In the genomic region with DNA sequence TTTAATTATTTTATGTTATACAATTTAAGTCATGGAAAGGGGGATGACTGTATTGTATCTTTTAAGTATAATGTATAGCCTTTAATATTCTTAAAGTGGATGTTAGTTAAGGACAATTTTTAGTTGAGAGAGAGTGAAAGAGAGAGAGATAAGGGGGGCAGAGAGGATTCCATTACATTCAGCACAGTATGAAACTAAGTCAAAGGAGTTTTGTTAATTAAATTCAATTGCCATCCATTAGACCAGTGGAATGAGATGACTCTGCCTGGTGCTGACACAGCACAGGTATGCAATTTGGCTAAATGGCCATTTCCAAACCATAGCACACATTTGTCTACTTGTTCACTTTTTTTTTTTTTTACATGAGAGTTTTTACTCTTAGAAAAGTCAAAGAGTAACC, we compare ENCODE assay signal across 26 cellular contexts.
"Had no signal": no experiment of that assay in that cellular context is flagged by ENCODE, and none has a peak within 500 bp of the region (broad histone marks: within the 10 kb centered on the region; RNA-seq: fewer than 3 reads in every experiment).

No MANE protein-coding gene starts in this region.

- H3K4me2 ChIP-seq: KMS-11 had no signal

- DNase-seq: activated CD4-positive, alpha-beta T cell treated with anti-CD3 and anti-CD28 coated beads for 48 hours; activated CD4-positive, alpha-beta T cell treated with anti-CD3 and anti-CD28 coated beads, Interleukin-2, amount 50 U/mL, for 4 hours; activated CD4-positive, CD25-positive, alpha-beta regulatory T cell treated with anti-CD3 and anti-CD28 coated beads, Interleukin-2, amount 50 U/mL, for 72 hours; activated CD8-positive, alpha-beta memory T cell treated with anti-CD3 and anti-CD28 coated beads, Interleukin-2, amount 50 U/mL, for 48 hours; activated CD8-positive, alpha-beta T cell treated with anti-CD3 and anti-CD28 coated beads, Interleukin-2, amount 10 ng/mL, durations not matched to agents 7 days and 5 days; activated naive CD4-positive, alpha-beta T cell treated with anti-CD3 and anti-CD28 coated beads, Interleukin-2, amount 50 U/mL, for 16 hours; activated T-cell treated with anti-CD3 and anti-CD28 coated beads, Interleukin-2, amount 50 U/mL, for 1 hour; aorta; MG63; MV-4-11; NCI-H1092 treated with DMSO at 0.1 percent for 48 hours; NCI-H1417 treated with DMSO at 0.1 percent for 48 hours; NCI-H1694; NCI-H2029; NCI-H2107; NCI-H2171 treated with DMSO at 0.1 percent for 48 hours; NCI-H226; NCI-H526; NK-92 treated with Interleukin-12 subunit alpha and Interleukin-12 subunit beta, amount 100 ng/mL, for 24 hours; Peyer's patch; SHP77 treated with DMSO at 0.1 percent for 48 hours had no signal

- ATAC-seq: activated CD8-positive, alpha-beta T cell treated with anti-CD3 and anti-CD28 coated beads, Interleukin-2, amount 10 ng/mL, durations not matched to agents 7 days and 5 days had no signal

- H3K36me3 Mint-ChIP-seq: IgD-negative memory B cell had no signal

- H3K4me3 Mint-ChIP-seq: activated CD8-positive, alpha-beta T cell treated with anti-CD3 and anti-CD28 coated beads, Interleukin-2, amount 10 ng/mL, durations not matched to agents 7 days and 5 days; central memory CD8-positive, alpha-beta T cell; IgD-negative memory B cell; T-helper 1 cell treated with Interleukin-12 subunit alpha and Interleukin-12 subunit beta and Interleukin-4 antibody, amounts not matched to agents 30 μg/mL and 1 μg/mL, for 36 hours had no signal

- H3K9me3 ChIP-seq: body of pancreas, MG63, Peyer's patch had no signal

- H3K9me3 Mint-ChIP-seq: central memory CD8-positive, alpha-beta T cell; T-helper 1 cell treated with Interleukin-12 subunit alpha and Interleukin-12 subunit beta and Interleukin-4 antibody, amounts not matched to agents 30 μg/mL and 1 μg/mL, for 36 hours had no signal

- H3K27ac Mint-ChIP-seq: activated CD8-positive, alpha-beta T cell treated with anti-CD3 and anti-CD28 coated beads, Interleukin-2, amount 10 ng/mL, durations not matched to agents 7 days and 5 days; IgD-negative memory B cell; T-helper 1 cell treated with Interleukin-12 subunit alpha and Interleukin-12 subunit beta and Interleukin-4 antibody, amounts not matched to agents 30 μg/mL and 1 μg/mL, for 36 hours had no signal

- H3K9ac ChIP-seq: KMS-11 had no signal

- H3K27me3 ChIP-seq: body of pancreas, MG63, Peyer's patch had no signal

- H3K36me3 ChIP-seq: MG63, Peyer's patch had no signal

- H3K27me3 Mint-ChIP-seq: central memory CD8-positive, alpha-beta T cell had no signal

- H3K4me1 Mint-ChIP-seq: central memory CD8-positive, alpha-beta T cell had no signal

- H3K27ac ChIP-seq: KMS-11, Peyer's patch had no signal

- H3K4me3 ChIP-seq: body of pancreas, MG63, Peyer's patch had no signal

- H3K4me1 ChIP-seq: Peyer's patch had no signal
